21 cellular contexts compared by ENCODE assay signal in genomic region chr2:47506436-47506835, GRCh38.
"Had no signal": no experiment of that assay in that cellular context is flagged by ENCODE, and none has a peak within 500 bp of the region (broad histone marks: within the 10 kb centered on the region; RNA-seq: fewer than 3 reads in every experiment).

No MANE protein-coding gene starts in this region.

- H3K27me3 ChIP-seq: neural progenitor cell, sigmoid colon, tibial nerve, upper lobe of left lung had no signal

- H3K36me3 ChIP-seq: neural progenitor cell, prostate gland, sigmoid colon, thoracic aorta, tibial nerve, upper lobe of left lung had no signal

- H3K4me1 Mint-ChIP-seq: mesothelial cell of epicardium, nephron had no signal

- DNase-seq: cortex of kidney; effector memory CD8-positive, alpha-beta T cell; kidney; mesenchymal stem cell; naive thymus-derived CD4-positive, alpha-beta T cell; right cardiac atrium; sigmoid colon; stimulated activated CD4-positive, alpha-beta T cell treated with anti-CD3 and anti-CD28 coated beads, Interleukin-2, amount 100 ng/mL, for 24 hours; stimulated activated CD4-positive, alpha-beta T cell treated with anti-CD3 and anti-CD28 coated beads, Interleukin-4, amount 100 ng/mL, for 24 hours; stimulated activated naive CD8-positive, alpha-beta T cell treated with anti-CD3 and anti-CD28 coated beads, Interleukin-15, Interleukin-2, amounts not matched to agents 100 U/mL and 50 U/mL, for 24 hours; upper lobe of left lung had no signal

- H3K4me2 ChIP-seq: neural progenitor cell had no signal

- H3K36me3 Mint-ChIP-seq: mesothelial cell of epicardium; stimulated activated effector memory CD8-positive, alpha-beta T cell treated with anti-CD3 and anti-CD28 coated beads, Interleukin-12 subunit alpha, Interleukin-12 subunit beta, amount 100 ng/mL, for 72 hours had no signal

- H3K4me3 ChIP-seq: lung, neural progenitor cell, prostate gland, sigmoid colon, thoracic aorta, tibial nerve, upper lobe of left lung had no signal

- H3K4me1 ChIP-seq: neural progenitor cell, parathyroid adenoma, prostate gland, sigmoid colon, tibial nerve, upper lobe of left lung had no signal

- H2AFZ ChIP-seq: neural progenitor cell, parathyroid adenoma had no signal

- H3K27ac ChIP-seq: neural progenitor cell, parathyroid adenoma, prostate gland, sigmoid colon, thoracic aorta, tibial nerve, upper lobe of left lung had no signal

- H3K79me2 ChIP-seq: parathyroid adenoma had no signal

- H3K9me3 ChIP-seq: prostate gland, sigmoid colon, thoracic aorta, upper lobe of left lung had no signal

- H3K4me3 Mint-ChIP-seq: effector memory CD8-positive, alpha-beta T cell; mesothelial cell of epicardium; naive thymus-derived CD4-positive, alpha-beta T cell; nephron; neural progenitor cell; stimulated activated effector memory CD8-positive, alpha-beta T cell treated with anti-CD3 and anti-CD28 coated beads, Interleukin-12 subunit alpha, Interleukin-12 subunit beta, amount 100 ng/mL, for 72 hours had no signal

- H3K9ac ChIP-seq: neural progenitor cell, parathyroid adenoma had no signal

- ATAC-seq: effector memory CD8-positive, alpha-beta T cell; left lobe of liver; naive thymus-derived CD4-positive, alpha-beta T cell; right cardiac atrium; stimulated activated effector memory CD8-positive, alpha-beta T cell treated with anti-CD3 and anti-CD28 coated beads, Interleukin-12 subunit alpha, Interleukin-12 subunit beta, amount 100 ng/mL, for 72 hours; stimulated activated naive CD8-positive, alpha-beta T cell treated with anti-CD3 and anti-CD28 coated beads, Interleukin-15, Interleukin-2, amounts not matched to agents 100 U/mL and 50 U/mL, for 24 hours had no signal

- H3K27ac Mint-ChIP-seq: effector memory CD8-positive, alpha-beta T cell; mesothelial cell of epicardium; naive thymus-derived CD4-positive, alpha-beta T cell; nephron; neural progenitor cell; stimulated activated effector memory CD8-positive, alpha-beta T cell treated with anti-CD3 and anti-CD28 coated beads, Interleukin-12 subunit alpha, Interleukin-12 subunit beta, amount 100 ng/mL, for 72 hours had no signal
